38 cellular contexts compared by ENCODE assay signal in the genomic region with DNA sequence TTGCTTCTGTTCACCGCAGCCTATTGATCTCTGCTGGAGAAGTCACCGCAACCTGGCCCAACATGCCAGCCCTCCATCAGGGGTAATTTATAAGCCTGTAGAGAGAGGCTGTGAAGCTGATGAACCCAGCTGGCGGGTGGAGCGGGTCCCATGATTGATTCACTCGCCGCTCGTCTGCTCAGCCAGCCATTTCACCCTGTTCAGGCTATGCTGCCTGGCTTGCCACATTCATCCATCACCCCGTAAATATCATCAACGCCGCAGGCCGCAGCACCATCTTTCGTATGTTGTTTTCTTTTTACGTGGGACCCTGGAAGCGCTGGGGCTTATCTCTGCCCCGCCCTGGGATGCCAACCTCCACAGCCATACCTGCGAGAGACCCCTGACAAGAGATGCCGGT.
"Had no signal": no experiment of that assay in that cellular context is flagged by ENCODE, and none has a peak within 500 bp of the region (broad histone marks: within the 10 kb centered on the region; RNA-seq: fewer than 3 reads in every experiment).

No MANE protein-coding gene starts in this region.

- H3K27me3 Mint-ChIP-seq: activated naive CD4-positive, alpha-beta T cell treated with anti-CD3 and anti-CD28 coated beads, Interleukin-2, amount 10 ng/mL, durations not matched to agents 7 days and 5 days; activated naive CD4-positive, alpha-beta T cell treated with anti-CD3 and anti-CD28 coated beads, Interleukin-2, amount 50 U/mL, for 24 hours; activated naive CD8-positive, alpha-beta T cell; activated naive CD8-positive, alpha-beta T cell treated with anti-CD3 and anti-CD28 coated beads for 36 hours; activated naive CD8-positive, alpha-beta T cell treated with anti-CD3 and anti-CD28 coated beads, Interleukin-2, amount 10 ng/mL, durations not matched to agents 7 days and 5 days; activated naive CD8-positive, alpha-beta T cell treated with anti-CD3 and anti-CD28 coated beads, Interleukin-2, amount 50 U/mL, for 24 hours; activated T-cell treated with anti-CD3 and anti-CD28 coated beads, Interleukin-2, amount 50 U/mL, for 24 hours; central memory CD8-positive, alpha-beta T cell had no signal

- H3K36me3 ChIP-seq: adrenal gland, ascending aorta, brain microvascular endothelial cell, breast epithelium, cardiac muscle cell had no signal

- H3K4me3 Mint-ChIP-seq: activated naive CD4-positive, alpha-beta T cell treated with anti-CD3 and anti-CD28 coated beads for 36 hours; activated naive CD4-positive, alpha-beta T cell treated with anti-CD3 and anti-CD28 coated beads, Interleukin-2, amount 10 ng/mL, durations not matched to agents 7 days and 5 days; activated naive CD4-positive, alpha-beta T cell treated with anti-CD3 and anti-CD28 coated beads, Interleukin-2, amount 50 U/mL, for 24 hours; activated naive CD8-positive, alpha-beta T cell; activated naive CD8-positive, alpha-beta T cell treated with anti-CD3 and anti-CD28 coated beads for 36 hours; activated naive CD8-positive, alpha-beta T cell treated with anti-CD3 and anti-CD28 coated beads, Interleukin-2, amount 10 ng/mL, durations not matched to agents 7 days and 5 days; activated naive CD8-positive, alpha-beta T cell treated with anti-CD3 and anti-CD28 coated beads, Interleukin-2, amount 50 U/mL, for 24 hours; activated T-cell treated with anti-CD3 and anti-CD28 coated beads, Interleukin-2, amount 50 U/mL, for 24 hours; activated T-cell treated with anti-CD3 and anti-CD28 coated beads, Interleukin-2, amount 50 U/mL, for 4 hours; activated T-cell treated with anti-CD3 and anti-CD28 coated beads, Interleukin-2, amount 50 U/mL, for 72 hours; activated T-helper 1 cell treated with anti-CD3 and anti-CD28 coated beads, Interleukin-12 subunit alpha, Interleukin-12 subunit beta, Interleukin-2, Interleukin-4 antibody, amounts not matched to agents 30 ng/mL and 10 ng/mL and 1 ng/mL, durations not matched to agents 14 hours and 24 hours and 36 hours; activated T-helper 17 cell treated with anti-CD3 and anti-CD28 coated beads, Interleukin-2, amount 50 U/mL, for 72 hours; brain; central memory CD8-positive, alpha-beta T cell had no signal

- DNase-seq: activated effector memory CD4-positive, alpha-beta T cell treated with anti-CD3 and anti-CD28 coated beads, Interleukin-2, amount 50 U/mL, for 16 hours; activated effector memory CD4-positive, alpha-beta T cell treated with Interleukin-2 at 50 U/mL for 16 hours; activated gamma-delta T cell; activated gamma-delta T cell treated with Interleukin-2 at 50 U/mL for 16 hours; activated naive CD4-positive, alpha-beta T cell; activated naive CD4-positive, alpha-beta T cell treated with anti-CD3 and anti-CD28 coated beads for 36 hours; activated naive CD4-positive, alpha-beta T cell treated with anti-CD3 and anti-CD28 coated beads, Interleukin-2, amount 10 ng/mL, durations not matched to agents 7 days and 5 days; activated naive CD4-positive, alpha-beta T cell treated with anti-CD3 and anti-CD28 coated beads, Interleukin-2, amount 50 U/mL, for 16 hours; activated naive CD4-positive, alpha-beta T cell treated with Interleukin-2 at 50 U/mL for 16 hours; activated naive CD8-positive, alpha-beta T cell treated with anti-CD3 and anti-CD28 coated beads for 36 hours; activated naive CD8-positive, alpha-beta T cell treated with anti-CD3 and anti-CD28 coated beads, Interleukin-2, amount 10 ng/mL, durations not matched to agents 7 days and 5 days; activated naive CD8-positive, alpha-beta T cell treated with anti-CD3 and anti-CD28 coated beads, Interleukin-2, amount 50 U/mL, for 24 hours; activated T-cell treated with anti-CD3 and anti-CD28 coated beads, Interleukin-2, amount 50 U/mL, for 1 hour; activated T-cell treated with anti-CD3 and anti-CD28 coated beads, Interleukin-2, amount 50 U/mL, for 24 hours; activated T-cell treated with anti-CD3 and anti-CD28 coated beads, Interleukin-2, amount 50 U/mL, for 4 hours; activated T-cell treated with anti-CD3 and anti-CD28 coated beads, Interleukin-2, amount 50 U/mL, for 48 hours; activated T-cell treated with anti-CD3 and anti-CD28 coated beads, Interleukin-2, amount 50 U/mL, for 72 hours; adrenal gland; amniotic stem cell; amygdala; anterior cingulate cortex; aorta; body of pancreas; brain microvascular endothelial cell; caudate nucleus; central memory CD4-positive, alpha-beta T cell; cerebellar nuclear complex had no signal

- H3K27ac ChIP-seq: adrenal gland, ascending aorta, body of pancreas, brain microvascular endothelial cell, breast epithelium, cardiac muscle cell had no signal

- H3K9me3 ChIP-seq: adrenal gland, ascending aorta, body of pancreas had no signal

- H3K9me3 Mint-ChIP-seq: activated naive CD4-positive, alpha-beta T cell treated with anti-CD3 and anti-CD28 coated beads, Interleukin-2, amount 10 ng/mL, durations not matched to agents 7 days and 5 days; activated naive CD4-positive, alpha-beta T cell treated with anti-CD3 and anti-CD28 coated beads, Interleukin-2, amount 50 U/mL, for 24 hours; activated naive CD8-positive, alpha-beta T cell treated with anti-CD3 and anti-CD28 coated beads for 36 hours; activated naive CD8-positive, alpha-beta T cell treated with anti-CD3 and anti-CD28 coated beads, Interleukin-2, amount 10 ng/mL, durations not matched to agents 7 days and 5 days; activated T-cell treated with anti-CD3 and anti-CD28 coated beads, Interleukin-2, amount 50 U/mL, for 4 hours; activated T-helper 1 cell treated with anti-CD3 and anti-CD28 coated beads, Interleukin-12 subunit alpha, Interleukin-12 subunit beta, Interleukin-2, Interleukin-4 antibody, amounts not matched to agents 30 ng/mL and 10 ng/mL and 1 ng/mL, durations not matched to agents 14 hours and 24 hours and 36 hours; activated T-helper 17 cell treated with anti-CD3 and anti-CD28 coated beads, Interleukin-2, amount 50 U/mL, for 72 hours; activated T-helper 2 cell treated with anti-CD3 and anti-CD28 coated beads, Interferon-gamma antibody, Interleukin-2, Interleukin-4, amounts not matched to agents 10 μg/mL and 5 μg/mL and 100 μg/mL, durations not matched to agents 14 hours and 24 hours and 36 hours; brain had no signal

- H3K27ac Mint-ChIP-seq: activated naive CD4-positive, alpha-beta T cell treated with anti-CD3 and anti-CD28 coated beads for 36 hours; activated naive CD4-positive, alpha-beta T cell treated with anti-CD3 and anti-CD28 coated beads, Interleukin-2, amount 10 ng/mL, durations not matched to agents 7 days and 5 days; activated naive CD4-positive, alpha-beta T cell treated with anti-CD3 and anti-CD28 coated beads, Interleukin-2, amount 50 U/mL, for 24 hours; activated naive CD4-positive, alpha-beta T cell treated with anti-CD3 and anti-CD28 coated beads, Interleukin-2, amount 50 U/mL, for 72 hours; activated naive CD8-positive, alpha-beta T cell; activated naive CD8-positive, alpha-beta T cell treated with anti-CD3 and anti-CD28 coated beads for 36 hours; activated naive CD8-positive, alpha-beta T cell treated with anti-CD3 and anti-CD28 coated beads, Interleukin-2, amount 10 ng/mL, durations not matched to agents 7 days and 5 days; activated naive CD8-positive, alpha-beta T cell treated with anti-CD3 and anti-CD28 coated beads, Interleukin-2, amount 50 U/mL, for 24 hours; activated T-cell treated with anti-CD3 and anti-CD28 coated beads, Interleukin-2, amount 50 U/mL, for 24 hours; activated T-cell treated with anti-CD3 and anti-CD28 coated beads, Interleukin-2, amount 50 U/mL, for 72 hours; activated T-helper 1 cell treated with anti-CD3 and anti-CD28 coated beads, Interleukin-12 subunit alpha, Interleukin-12 subunit beta, Interleukin-2, Interleukin-4 antibody, amounts not matched to agents 30 ng/mL and 10 ng/mL and 1 ng/mL, durations not matched to agents 14 hours and 24 hours and 36 hours; activated T-helper 17 cell treated with anti-CD3 and anti-CD28 coated beads, Interleukin-2, amount 50 U/mL, for 72 hours; activated T-helper 2 cell treated with anti-CD3 and anti-CD28 coated beads, Interferon-gamma antibody, Interleukin-2, Interleukin-4, amounts not matched to agents 10 μg/mL and 5 μg/mL and 100 μg/mL, durations not matched to agents 14 hours and 24 hours and 36 hours; brain had no signal

- H3K36me3 Mint-ChIP-seq: activated naive CD4-positive, alpha-beta T cell treated with anti-CD3 and anti-CD28 coated beads, Interleukin-2, amount 10 ng/mL, durations not matched to agents 7 days and 5 days; activated naive CD4-positive, alpha-beta T cell treated with anti-CD3 and anti-CD28 coated beads, Interleukin-2, amount 50 U/mL, for 24 hours; activated naive CD4-positive, alpha-beta T cell treated with anti-CD3 and anti-CD28 coated beads, Interleukin-2, amount 50 U/mL, for 72 hours; activated naive CD8-positive, alpha-beta T cell; activated naive CD8-positive, alpha-beta T cell treated with anti-CD3 and anti-CD28 coated beads for 36 hours; activated naive CD8-positive, alpha-beta T cell treated with anti-CD3 and anti-CD28 coated beads, Interleukin-2, amount 10 ng/mL, durations not matched to agents 7 days and 5 days; brain had no signal

- H3K4me3 ChIP-seq: adrenal gland, ascending aorta, body of pancreas, breast epithelium, cardiac muscle cell had no signal

- H3K4me1 Mint-ChIP-seq: activated naive CD4-positive, alpha-beta T cell treated with anti-CD3 and anti-CD28 coated beads, Interleukin-2, amount 10 ng/mL, durations not matched to agents 7 days and 5 days; activated naive CD4-positive, alpha-beta T cell treated with anti-CD3 and anti-CD28 coated beads, Interleukin-2, amount 50 U/mL, for 24 hours; activated naive CD8-positive, alpha-beta T cell treated with anti-CD3 and anti-CD28 coated beads for 36 hours; activated naive CD8-positive, alpha-beta T cell treated with anti-CD3 and anti-CD28 coated beads, Interleukin-2, amount 10 ng/mL, durations not matched to agents 7 days and 5 days; activated naive CD8-positive, alpha-beta T cell treated with anti-CD3 and anti-CD28 coated beads, Interleukin-2, amount 50 U/mL, for 24 hours; activated T-helper 17 cell treated with anti-CD3 and anti-CD28 coated beads, Interleukin-2, amount 50 U/mL, for 72 hours; central memory CD8-positive, alpha-beta T cell had no signal

- H3K4me1 ChIP-seq: adrenal gland, ascending aorta, body of pancreas, breast epithelium had no signal

- H3K27me3 ChIP-seq: adrenal gland, ascending aorta, body of pancreas, brain microvascular endothelial cell, cardiac muscle cell had no signal

- ATAC-seq: activated naive CD4-positive, alpha-beta T cell treated with anti-CD3 and anti-CD28 coated beads, Interleukin-2, amount 50 U/mL, for 72 hours; activated naive CD8-positive, alpha-beta T cell treated with anti-CD3 and anti-CD28 coated beads, Interleukin-2, amount 50 U/mL, for 24 hours; activated T-cell treated with anti-CD3 and anti-CD28 coated beads, Interleukin-2, amount 50 U/mL, for 4 hours; activated T-cell treated with anti-CD3 and anti-CD28 coated beads, Interleukin-2, amount 50 U/mL, for 72 hours; activated T-helper 17 cell treated with anti-CD3 and anti-CD28 coated beads, Interleukin-2, amount 50 U/mL, for 72 hours; body of pancreas had no signal
